ENCODE assay signal across 8 cellular contexts in the genomic region with DNA sequence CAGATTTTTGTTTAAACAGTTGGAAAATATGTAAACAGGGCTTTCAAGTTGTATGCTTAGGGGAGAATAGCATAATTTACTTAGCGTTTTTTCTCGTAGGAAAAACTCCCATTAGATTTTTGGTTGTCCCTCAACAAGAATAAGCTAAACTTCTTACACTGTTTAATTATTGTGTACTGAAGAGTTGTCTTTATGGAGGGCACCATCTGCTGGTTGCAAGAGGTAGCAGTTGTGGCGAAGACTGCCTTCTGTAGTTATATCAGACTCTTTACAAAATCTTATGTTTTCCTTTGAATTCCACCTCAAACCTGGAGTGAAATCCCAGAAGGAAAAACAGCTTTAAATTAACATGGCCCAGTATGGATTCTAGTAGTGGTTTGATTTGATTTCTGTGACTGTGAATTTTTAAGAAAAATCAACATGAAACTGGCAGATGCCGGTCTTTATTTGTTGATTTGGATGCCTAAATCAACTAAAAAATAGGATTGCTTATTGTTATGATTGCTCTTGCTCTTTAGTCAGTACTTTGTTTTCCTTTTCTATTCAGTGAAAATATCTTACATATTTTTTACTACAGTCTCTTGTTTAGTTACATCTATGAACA. TPM values are rescaled to one million over a fixed set of nuclear protein-coding genes. Genes with fewer than 3 reads are reported as not detected.
DNase-seq lines count a peak whose midpoint lies in the region; ATAC-seq and TF ChIP-seq lines count a peak whose summit lies in the region.

No MANE protein-coding gene starts in this region.

- no peak overlapping the region for H2BK15ac ChIP-seq in mesenchymal stem cell (ENCODE audit: low read depth, poor library complexity, severe bottlenecking)

- H3K36me3 ChIP-seq in effector memory CD4-positive, alpha-beta T cell (ENCODE audit: control insufficient read depth, insufficient read depth, low read length), result no peaks in the 10 kb centered on the region
- no peaks in the 10 kb centered on the region for H3K36me3 ChIP-seq in mesenchymal stem cell (ENCODE audit: control insufficient read depth in 1 of 2, insufficient read depth in 2 of 2, low read depth in 1 of 2, low read length in 2 of 2)
- H3K36me3 ChIP-seq in stomach, result no peaks in the 10 kb centered on the region

- H2BK12ac ChIP-seq in mesenchymal stem cell (ENCODE audit: low read length in 2 of 2), result no peak overlapping the region

- H3K27me3 ChIP-seq in effector memory CD4-positive, alpha-beta T cell (replicated peaks; ENCODE audit: control insufficient read depth, insufficient read depth, low read length, poor library complexity, severe bottlenecking), result no peaks in the 10 kb centered on the region
- no peaks in the 10 kb centered on the region for H3K27me3 ChIP-seq in mesenchymal stem cell (ENCODE audit: control insufficient read depth in 1 of 2, insufficient read depth in 1 of 2, low read length in 2 of 2)
- H3K27me3 ChIP-seq in stomach, result no peaks in the 10 kb centered on the region

- TF ChIP-seq CTCF in stomach (IDR thresholded peaks at IDR 0.05), result peak in 5 of 7 experiments; percentile 49 to 78 (median 68)

- WGBS in mesenchymal stem cell, result 100% methylated on average over 1 of the region's 4 CpGs
- WGBS in stomach, 5 donors, result 25 to 33% (median 28%) methylated on average over 4 of the region's 4 CpGs

- H3K4me3 ChIP-seq in effector memory CD4-positive, alpha-beta T cell (ENCODE audit: insufficient read depth, low read depth, low read length, poor library complexity, severe bottlenecking), result no peak overlapping the region
- H3K4me3 ChIP-seq in mesenchymal stem cell (ENCODE audit: insufficient read depth in 1 of 2, low read depth in 1 of 2, low read length in 2 of 2) (no peak overlapping the region), stomach (no peak overlapping the region)

- no peak overlapping the region for H4K8ac ChIP-seq in mesenchymal stem cell (ENCODE audit: low read length)

- H2BK5ac ChIP-seq in mesenchymal stem cell (ENCODE audit: low read depth, low read length, poor library complexity, severe bottlenecking), result no peak overlapping the region

- no peak overlapping the region for H3K14ac ChIP-seq in mesenchymal stem cell (ENCODE audit: low read length in 2 of 2)

- intact Hi-C loops in stomach (cut with DNase I; ENCODE audit: low total_unique reads), result loop anchor here (10.0 kb wide), 1 partner anchor 45 kb away; no protein-coding TSS in a partner anchor

- H3K4me2 ChIP-seq in mesenchymal stem cell (ENCODE audit: low read length, poor library complexity, severe bottlenecking), result no peak overlapping the region

- no peak overlapping the region for H3K27ac ChIP-seq in effector memory CD4-positive, alpha-beta T cell (ENCODE audit: insufficient read depth, low read length, poor library complexity, severe bottlenecking)
- H3K27ac ChIP-seq in mesenchymal stem cell (ENCODE audit: low read length, poor library complexity, severe bottlenecking) (no peak overlapping the region), stomach (no peak overlapping the region)

- H2AFZ ChIP-seq in mesenchymal stem cell (ENCODE audit: low read depth, low read length), result no peak overlapping the region

- no peak overlapping the region for H4K91ac ChIP-seq in mesenchymal stem cell (ENCODE audit: low read length)

- no peak for TF ChIP-seq EP300 in stomach (IDR thresholded peaks at IDR 0.05)

- H3K23ac ChIP-seq in mesenchymal stem cell (ENCODE audit: low read length in 2 of 2), result no peak overlapping the region

- no peaks in the 10 kb centered on the region for H3K4me1 ChIP-seq in effector memory CD4-positive, alpha-beta T cell (ENCODE audit: control insufficient read depth, insufficient read depth, low read length, poor library complexity, severe bottlenecking)
- H3K4me1 ChIP-seq in mesenchymal stem cell (ENCODE audit: control insufficient read depth, insufficient read depth, low read depth, low read length), result no peaks in the 10 kb centered on the region
- H3K4me1 ChIP-seq in stomach, result peaks cover 5 to 47% (median 24%) of the 10 kb centered on the region in 4 donors

- peak; percentile 66 for ATAC-seq in GM21529 (IDR thresholded peaks at IDR 0.05; ENCODE audit: unreplicated experiment)

- no peaks in the 10 kb centered on the region for H3K9me3 ChIP-seq in effector memory CD4-positive, alpha-beta T cell (ENCODE audit: control insufficient read depth, low read length)
- no peaks in the 10 kb centered on the region for H3K9me3 ChIP-seq in mesenchymal stem cell (ENCODE audit: control insufficient read depth, low read length)
- H3K9me3 ChIP-seq in stomach, result no peaks in the 10 kb centered on the region

- H3K18ac ChIP-seq in mesenchymal stem cell (ENCODE audit: low read depth in 1 of 2, low read length in 2 of 2), result no peak overlapping the region

- no peak overlapping the region for H2AK5ac ChIP-seq in mesenchymal stem cell (ENCODE audit: low read length, severe bottlenecking)

- H3K79me1 ChIP-seq in mesenchymal stem cell (replicated peaks; ENCODE audit: low read length, poor library complexity, severe bottlenecking), result peaks cover 8% of the 10 kb centered on the region

- H3K4ac ChIP-seq in mesenchymal stem cell (ENCODE audit: low read depth in 1 of 2, low read length in 2 of 2), result no peak overlapping the region

- no peak for TF ChIP-seq POLR2A in stomach (IDR thresholded peaks at IDR 0.05)

- H3K9ac ChIP-seq in mesenchymal stem cell (ENCODE audit: low read length), result peak overlapping the region; percentile 54

- no peak overlapping the region for H2BK120ac ChIP-seq in mesenchymal stem cell (ENCODE audit: low read depth, low read length)

- DNase-seq in DMS114 treated with DMSO at 0.1 percent for 48 hours (lab: John Stamatoyannopoulos, UW; ENCODE audit: unreplicated experiment) (peak; percentile 27), NCI-H1694 treated with DMSO at 0.1 percent for 48 hours (lab: John Stamatoyannopoulos, UW) (peak; percentile 39), mesenchymal stem cell (peak; percentile 67), stomach (peak; percentile 54), GOT3 (lab: John Stamatoyannopoulos, UW) (no peak)
- peak; percentile 23 for DNase-seq in activated CD4-positive, alpha-beta T cell treated with anti-CD3 and anti-CD28 coated beads for 1 hour
- DNase-seq in effector memory CD4-positive, alpha-beta T cell, result peak; percentile 20 to 31 (median 29)

RNA-seq across cellular contexts. Expression of gene PDS5B, which starts 53.4 kb away (rescaled TPM):
- 30.1 TPM for polyA plus RNA-seq in mesenchymal stem cell (2013, experiment 1 of 2)
- polyA plus RNA-seq in mesenchymal stem cell (2013, experiment 2 of 2), result 27.3 TPM
- 100 to 1,000 TPM in 1 of 5 donors, 10 to 100 TPM in 4; 10.5 to 121 (median 50.1) TPM for total RNA-seq in stomach
- polyA plus RNA-seq in stomach, result 10 to 100 TPM in 1 of 3 donors, 1 to 10 TPM in 2; 4.3 to 10.4 (median 7.0) TPM
